ENCODE assay signal across 23 cellular contexts in genomic region chr14:24252289-24253124, GRCh38. TPM values are rescaled to one million over a fixed set of nuclear protein-coding genes. Genes with fewer than 3 reads are reported as not detected.
DNase-seq lines count a peak whose midpoint lies in the region; ATAC-seq, FAIRE-seq and TF ChIP-seq lines count a peak whose summit lies in the region.
"Had no signal": no experiment of that assay in that cellular context is flagged by ENCODE, and none has a peak within 500 bp of the region (broad histone marks: within the 10 kb centered on the region; RNA-seq: fewer than 3 reads in every experiment).

No MANE protein-coding gene starts in this region.

- H3K9ac ChIP-seq in IMR-90 (ENCODE audit: low read depth, low read length) (no peak overlapping the region), kidney (ENCODE audit: low read length in 2 of 2) (no peak overlapping the region), trophoblast cell (ENCODE audit: low read length) (no peak overlapping the region)
- H3K9ac ChIP-seq: GM23248 had no signal

- H4K12ac ChIP-seq in trophoblast cell (ENCODE audit: low read depth, low read length) = no peak overlapping the region

- in situ Hi-C loops in IMR-90 (cut with MboI; ENCODE audit: low sequenced_read_pairs) = no loop called here

- H3K79me1 ChIP-seq in IMR-90 (ENCODE audit: low read depth in 1 of 2, low read length in 2 of 2) = no peaks in the 10 kb centered on the region
- peaks cover 3% of the 10 kb centered on the region for H3K79me1 ChIP-seq in trophoblast cell (ENCODE audit: low read length)

- POLR2A ChIA-PET in AG04450 (lab: Yijun Ruan, JAX) = interaction anchor here (1.4 to 3.0 kb wide), 2 partner anchors 10 to 19 kb away, joined by 8 to 11 read pairs; partner anchors contain the start of genes RABGGTA and TINF2
- POLR2A ChIA-PET in IMR-90 (lab: Charles Lee; ENCODE audit: unreplicated experiment) = interaction anchor here (2.5 kb wide), 1 partner anchor 10 kb away, joined by 7 read pairs; the partner anchor contains the start of gene TINF2

- H2BK5ac ChIP-seq in IMR-90 (ENCODE audit: low read depth, low read length, poor library complexity, severe bottlenecking) (peak overlapping the region; percentile 78), trophoblast cell (ENCODE audit: low read depth, low read length, poor library complexity) (no peak overlapping the region)

- WGBS in IMR-90 (ENCODE audit: extremely low coverage in 2 of 2, insufficient read length in 1 of 2), 2 experiments = 80% methylated on average over 1 of the region's 11 CpGs; no CpG with 5 or more reads in 1 of the 2 experiments
- no CpG with 5 or more reads among the region's 11 CpGs for WGBS in trophoblast cell (ENCODE audit: extremely low coverage, insufficient coverage, insufficient read length)

- no peaks in the 10 kb centered on the region for H4K20me1 ChIP-seq in IMR-90 (ENCODE audit: insufficient read depth, low read length)

- H4K91ac ChIP-seq in IMR-90 (ENCODE audit: insufficient read depth, low read depth, low read length) (peak overlapping the region; percentile 85), trophoblast cell (ENCODE audit: low read depth, low read length) (peak overlapping the region; percentile 53)

- peak overlapping the region; percentile 45; the same call in 1 of the 2 replicates for H3K23ac ChIP-seq in IMR-90 (ENCODE audit: low read depth, low read length)
- H3K23ac ChIP-seq in trophoblast cell (ENCODE audit: low read length) = no peak overlapping the region

- H3K79me2 ChIP-seq in trophoblast cell (ENCODE audit: control insufficient read depth, insufficient read depth, low read length, poor library complexity) = no peaks in the 10 kb centered on the region

- BruUV-seq in IMR-90 (replicated peaks; lab: Mats Ljungman, UMichigan) = no TSS peak

- DNase-seq in AG04450 (ENCODE audit: low read depth, low spot score) = no peak
- DNase-seq in IMR-90 = no peak
- peak; percentile 66 for DNase-seq in kidney
- no peak for DNase-seq in trophoblast cell
- DNase-seq in inferior parietal cortex (ENCODE audit: extremely low spot score) = no peak
- DNase-seq in activated CD4-positive, alpha-beta T cell treated with anti-CD3 and anti-CD28 coated beads for 1 hour = no peak
- no peak for DNase-seq in glomerular visceral epithelial cell (ENCODE audit: extremely low spot score)
- DNase-seq: GDM1, MG63, NCI-H1048, NCI-H1417 treated with DMSO at 0.1 percent for 48 hours, NCI-H187, NCI-H510A treated with DMSO at 0.1 percent for 48 hours, NCI-H748 treated with DMSO at 0.1 percent for 48 hours, RPMI8226, SIG-M5 had no signal

- peak overlapping the region; percentile 81 for H2BK20ac ChIP-seq in IMR-90 (ENCODE audit: low read depth, low read length)

- H2BK15ac ChIP-seq in IMR-90 (ENCODE audit: low read depth, low read length) = peak overlapping the region; percentile 72; the same call in 2 of the 3 replicates

- H2BK120ac ChIP-seq in IMR-90 (ENCODE audit: low read depth, low read length) (peak overlapping the region; percentile 80), trophoblast cell (ENCODE audit: insufficient read depth, low read length, poor library complexity) (no peak overlapping the region)

- H4K8ac ChIP-seq in IMR-90 (ENCODE audit: low read depth in 2 of 2, low read length in 2 of 2) (peak overlapping the region; percentile 62 to 82; a peak in 3 of 4 replicates), trophoblast cell (ENCODE audit: low read depth, low read length) (no peak overlapping the region)

- H3K4me3 ChIP-seq in AG04450 (ENCODE audit: low read depth, low read length) = no peak overlapping the region
- H3K4me3 ChIP-seq in IMR-90 (ENCODE audit: insufficient read depth, low read depth, low read length) = no peak overlapping the region
- H3K4me3 ChIP-seq in kidney (ENCODE audit: low read length in 2 of 2) = no peak overlapping the region
- no peak overlapping the region for H3K4me3 ChIP-seq in trophoblast cell (ENCODE audit: low read depth, low read length)
- H3K4me3 ChIP-seq: GM23248, K562, MG63, PC-9 had no signal

- peak overlapping the region; percentile 91 for H2AK9ac ChIP-seq in IMR-90 (replicated peaks; ENCODE audit: low read depth, low read length, poor library complexity)

- no peak for FAIRE-seq in kidney (lab: Jason Lieb, UNC)
- FAIRE-seq: GM18507, K562 had no signal

- ATAC-seq in IMR-90 (ENCODE audit: low read depth) (no peak), HG03442 (IDR thresholded peaks at IDR 0.05; ENCODE audit: unreplicated experiment) (no peak)
- ATAC-seq: K562 had no signal

- H3K4ac ChIP-seq in IMR-90 (ENCODE audit: low read depth, low read length) (peak overlapping the region; percentile 82), trophoblast cell (ENCODE audit: low read depth, low read length) (no peak overlapping the region)

- peaks cover 13% of the 10 kb centered on the region for H3K4me1 ChIP-seq in IMR-90 (ENCODE audit: control insufficient read depth, insufficient read depth, low read length)
- no peaks in the 10 kb centered on the region for H3K4me1 ChIP-seq in kidney (ENCODE audit: control insufficient read depth in 1 of 2, insufficient read depth in 1 of 2, low read depth in 1 of 2, low read length in 2 of 2)
- peaks cover 3 to 4% of the 10 kb centered on the region in 2 experiments for H3K4me1 ChIP-seq in trophoblast cell (ENCODE audit: control insufficient read depth in 1 of 2, insufficient read depth in 2 of 2, low read length in 2 of 2)

- H3K27ac ChIP-seq in AG04450 (ENCODE audit: low read depth, low read length) (peak overlapping the region; percentile 21), IMR-90 (ENCODE audit: insufficient read depth, low read length) (peak overlapping the region; percentile 11), kidney (ENCODE audit: low read depth in 2 of 2, low read length in 2 of 2) (no peak overlapping the region), trophoblast cell (ENCODE audit: low read depth, low read length) (peak overlapping the region; percentile 1)
- H3K27ac ChIP-seq: C4-2B, GM23248, PC-9 had no signal

- no peak overlapping the region for H2BK12ac ChIP-seq in trophoblast cell (ENCODE audit: low read length)

- TF ChIP-seq RAD21 in IMR-90 (IDR thresholded peaks at IDR 0.05; ENCODE audit: low read length) = no peak

- H3K4me2 ChIP-seq in IMR-90 (ENCODE audit: low read depth, low read length) (no peak overlapping the region), trophoblast cell (ENCODE audit: low read length) (no peak overlapping the region)
- H3K4me2 ChIP-seq: PC-9 had no signal

- CTCF ChIA-PET in AG04450 (lab: Charles Lee) (interaction anchor here (0.5 to 2.3 kb wide), 8 partner anchors 10 to 184 kb away, joined by 3 to 17 read pairs (median 4); partner anchors contain the start of genes CIDEB and TINF2), IMR-90 (lab: Yijun Ruan, JAX) (interaction anchor here (1.1 to 2.5 kb wide), 2 partner anchors 9 to 18 kb away, joined by 4 to 10 read pairs; partner anchors contain the start of genes RABGGTA and TINF2)

- H4K5ac ChIP-seq in IMR-90 (ENCODE audit: low read depth, low read length) = peak overlapping the region; percentile 53; the same call in 1 of the 2 replicates

- H3K9me1 ChIP-seq in IMR-90 (ENCODE audit: insufficient read depth, low read length) = peaks cover 25% of the 10 kb centered on the region

- no peak for TF ChIP-seq CTCF in AG04450 (IDR thresholded peaks at IDR 0.05; ENCODE audit: low read depth, low read length)
- TF ChIP-seq CTCF in IMR-90 (conservative IDR thresholded peaks at IDR 0.05; ENCODE audit: low read depth, low read length) = no peak
- TF ChIP-seq CTCF in kidney (IDR thresholded peaks at IDR 0.05; ENCODE audit: borderline replicate concordance, extremely low read depth, insufficient read depth) = no peak

- peak overlapping the region; percentile 70 for H2AFZ ChIP-seq in IMR-90 (replicated peaks; ENCODE audit: low read length, poor library complexity)
- H2AFZ ChIP-seq in trophoblast cell (ENCODE audit: insufficient read depth, low read length, poor library complexity) = no peak overlapping the region
- H2AFZ ChIP-seq: GM23248, PC-9 had no signal

- H3K9me3 ChIP-seq in AG04450 (ENCODE audit: control insufficient read depth, insufficient read depth, low read length) = no peaks in the 10 kb centered on the region
- no peaks in the 10 kb centered on the region for H3K9me3 ChIP-seq in IMR-90 (ENCODE audit: control insufficient read depth, insufficient read depth, low read length)
- no peaks in the 10 kb centered on the region for H3K9me3 ChIP-seq in kidney (ENCODE audit: control insufficient read depth in 1 of 2, low read length in 2 of 2)
- H3K9me3 ChIP-seq in trophoblast cell (ENCODE audit: insufficient read depth, low read depth, low read length) = peaks cover 1% of the 10 kb centered on the region
- H3K9me3 ChIP-seq: MG63 had no signal

- H2AK5ac ChIP-seq in IMR-90 (ENCODE audit: low read depth, low read length) (peak overlapping the region; percentile 83), trophoblast cell (ENCODE audit: low read length) (no peak overlapping the region)

- peak overlapping the region; percentile 61 for H3K14ac ChIP-seq in IMR-90 (replicated peaks; ENCODE audit: low read depth, low read length)
- no peak overlapping the region for H3K14ac ChIP-seq in trophoblast cell (ENCODE audit: low read length)

- no peak overlapping the region for H3K56ac ChIP-seq in IMR-90 (ENCODE audit: extremely low read depth, insufficient read depth, low read length)

- intact Hi-C loops in IMR-90 (cut with micrococcal nuclease) = no loop called here
- intact Hi-C loops in kidney (cut with DNase I) = loop anchor here (10.0 kb wide), 1 partner anchor 52 kb away; the partner anchor contains the start of gene CIDEB

- TF ChIP-seq POLR2A in IMR-90 (IDR thresholded peaks at IDR 0.05; ENCODE audit: low read depth, low read length) = no peak

- H3K36me3 ChIP-seq in IMR-90 (ENCODE audit: control insufficient read depth, insufficient read depth, low read length) = peaks cover 2% of the 10 kb centered on the region; the same call in 1 of the 2 replicates
- peaks cover 2 to 7% of the 10 kb centered on the region in 2 donors for H3K36me3 ChIP-seq in kidney (ENCODE audit: control insufficient read depth in 1 of 2, insufficient read depth in 2 of 2, low read length in 2 of 2)
- H3K36me3 ChIP-seq in trophoblast cell (ENCODE audit: control insufficient read depth in 1 of 2, insufficient read depth in 2 of 2, low read length in 2 of 2) = peaks cover 56 to 63% of the 10 kb centered on the region in 2 experiments
- H3K36me3 ChIP-seq: MG63 had no signal

- dilution Hi-C loops in IMR-90 (cut with HindIII; ENCODE audit: low sequenced_read_pairs, unreplicated experiment) = no loop called here

- H3K18ac ChIP-seq in IMR-90 (ENCODE audit: low read depth, low read length) (peak overlapping the region; percentile 50; the same call in 1 of the 2 replicates), trophoblast cell (ENCODE audit: low read length) (no peak overlapping the region)

- H3K27me3 ChIP-seq in AG04450 (ENCODE audit: control insufficient read depth, insufficient read depth, low read length) (no peaks in the 10 kb centered on the region), IMR-90 (ENCODE audit: control insufficient read depth, insufficient read depth, low read length) (no peaks in the 10 kb centered on the region), trophoblast cell (ENCODE audit: insufficient read depth, low read length) (no peaks in the 10 kb centered on the region)
- H3K27me3 ChIP-seq: MG63 had no signal

RNA-seq across cellular contexts. Expression of gene TINF2, which starts 10.1 kb away (rescaled TPM):
- polyA plus RNA-seq in AG04450 (2011; rRNA removed) = 38.2 and 38.4 TPM in 2 replicates
- polyA minus RNA-seq in AG04450 (2011; rRNA and poly(A)+ RNA removed) = 32.6 TPM in 2 replicates
- total RNA-seq in IMR-90 (2012; rRNA removed) = 21.1 and 26.9 TPM in 2 replicates
- 30.0 and 33.0 TPM in 2 replicates for polyA plus RNA-seq in IMR-90 (2012; rRNA removed)
- polyA plus RNA-seq in IMR-90 (2012; cell fraction: cytosol; rRNA removed) = 18.0 and 22.6 TPM in 2 replicates
- 25.3 and 36.7 TPM in 2 replicates for polyA plus RNA-seq in IMR-90 (2012; cell fraction: nucleus; rRNA removed; ENCODE audit: low replicate concordance)
- 99.4 TPM for total RNA-seq in kidney
- 57.0 TPM for polyA plus RNA-seq in kidney (ENCODE audit: insufficient read depth, low read depth, low replicate concordance)
- 57.3 and 58.6 TPM in 2 replicates for polyA plus RNA-seq in trophoblast cell (2013)

RNA-seq across cellular contexts. Expression of gene TGM1, which starts 10.5 kb away (rescaled TPM):
- 0.97 and 1.4 TPM in 2 replicates for polyA plus RNA-seq in AG04450 (2011; rRNA removed)
- polyA minus RNA-seq in AG04450 (2011; rRNA and poly(A)+ RNA removed) = 0.87 and 1.4 TPM in 2 replicates
- total RNA-seq in IMR-90 (2012; rRNA removed) = 0.56 and 0.72 TPM in 2 replicates
- 2.7 and 3.3 TPM in 2 replicates for polyA plus RNA-seq in IMR-90 (2012; rRNA removed)
- 0.45 and 1.3 TPM in 2 replicates for polyA plus RNA-seq in IMR-90 (2012; cell fraction: cytosol; rRNA removed)
- polyA plus RNA-seq in IMR-90 (2012; cell fraction: nucleus; rRNA removed; ENCODE audit: low replicate concordance) = 7.9 and 21.3 TPM in 2 replicates
- total RNA-seq in kidney = 13.1 TPM
- polyA plus RNA-seq in kidney (ENCODE audit: insufficient read depth, low read depth, low replicate concordance) = 4.5 TPM
- 17.9 and 19.4 TPM in 2 replicates for polyA plus RNA-seq in trophoblast cell (2013)
- polyA plus RNA-seq: CD8-positive, alpha-beta memory T cell had no signal

RNA-seq across cellular contexts. Expression of gene RABGGTA, which starts 18.9 kb away (rescaled TPM):
- polyA plus RNA-seq in AG04450 (2011; rRNA removed) = 17.9 and 24.7 TPM in 2 replicates
- polyA minus RNA-seq in AG04450 (2011; rRNA and poly(A)+ RNA removed) = 36.2 and 50.6 TPM in 2 replicates
- total RNA-seq in IMR-90 (2012; rRNA removed) = 25.6 and 27.2 TPM in 2 replicates
- 55.6 and 64.0 TPM in 2 replicates for polyA plus RNA-seq in IMR-90 (2012; rRNA removed)
- 37.7 and 48.7 TPM in 2 replicates for polyA plus RNA-seq in IMR-90 (2012; cell fraction: cytosol; rRNA removed)
- 158 and 347 TPM in 2 replicates for polyA plus RNA-seq in IMR-90 (2012; cell fraction: nucleus; rRNA removed; ENCODE audit: low replicate concordance)
- total RNA-seq in kidney = 33.9 TPM
- 25.8 TPM for polyA plus RNA-seq in kidney (ENCODE audit: insufficient read depth, low read depth, low replicate concordance)
- 37.4 and 38.2 TPM in 2 replicates for polyA plus RNA-seq in trophoblast cell (2013)

RNA-seq across cellular contexts. Expression of gene GMPR2, which starts 19.8 kb away (rescaled TPM):
- polyA plus RNA-seq in AG04450 (2011; rRNA removed) (89.2 and 95.6 TPM in 2 replicates), IMR-90 (2012; rRNA removed) (63.7 and 65.7 TPM in 2 replicates), kidney (ENCODE audit: insufficient read depth, low read depth, low replicate concordance) (92.5 TPM)
- polyA minus RNA-seq in AG04450 (2011; rRNA and poly(A)+ RNA removed) = 72.3 and 82.3 TPM in 2 replicates
- total RNA-seq in IMR-90 (2012; rRNA removed) (56.1 and 92.5 TPM in 2 replicates), kidney (75.0 TPM)
- polyA plus RNA-seq in IMR-90 (2012; cell fraction: cytosol; rRNA removed) = 38.5 and 42.9 TPM in 2 replicates
- polyA plus RNA-seq in IMR-90 (2012; cell fraction: nucleus; rRNA removed; ENCODE audit: low replicate concordance) = 50.8 and 70.1 TPM in 2 replicates
- polyA plus RNA-seq in trophoblast cell (2013) = 46.9 and 47.7 TPM in 2 replicates

RNA-seq across cellular contexts. Expression of gene NEDD8, which starts 20.3 kb away (rescaled TPM):
- 335 and 363 TPM in 2 replicates for polyA plus RNA-seq in AG04450 (2011; rRNA removed)
- 85.1 and 114 TPM in 2 replicates for polyA minus RNA-seq in AG04450 (2011; rRNA and poly(A)+ RNA removed)
- total RNA-seq in IMR-90 (2012; rRNA removed) = 167 and 224 TPM in 2 replicates
- 375 and 393 TPM in 2 replicates for polyA plus RNA-seq in IMR-90 (2012; rRNA removed)
- polyA plus RNA-seq in IMR-90 (2012; cell fraction: cytosol; rRNA removed) = 171 and 190 TPM in 2 replicates
- 17.8 and 126 TPM in 2 replicates for polyA plus RNA-seq in IMR-90 (2012; cell fraction: nucleus; rRNA removed; ENCODE audit: low replicate concordance)
- 145 TPM for total RNA-seq in kidney
- polyA plus RNA-seq in kidney (ENCODE audit: insufficient read depth, low read depth, low replicate concordance) = 439 TPM
- 290 and 306 TPM in 2 replicates for polyA plus RNA-seq in trophoblast cell (2013)

Comparison
In these comparisons a context has a peak if more than half of its experiments do, and no peak if none do; other contexts are left out.
1. H3K27ac ChIP-seq: peak in AG04450 (single experiment), IMR-90 (single experiment) and trophoblast cell (single experiment); none in kidney (0 of 2).